Comparison of ENCODE assay signal across 8 cellular contexts in the genomic region with DNA sequence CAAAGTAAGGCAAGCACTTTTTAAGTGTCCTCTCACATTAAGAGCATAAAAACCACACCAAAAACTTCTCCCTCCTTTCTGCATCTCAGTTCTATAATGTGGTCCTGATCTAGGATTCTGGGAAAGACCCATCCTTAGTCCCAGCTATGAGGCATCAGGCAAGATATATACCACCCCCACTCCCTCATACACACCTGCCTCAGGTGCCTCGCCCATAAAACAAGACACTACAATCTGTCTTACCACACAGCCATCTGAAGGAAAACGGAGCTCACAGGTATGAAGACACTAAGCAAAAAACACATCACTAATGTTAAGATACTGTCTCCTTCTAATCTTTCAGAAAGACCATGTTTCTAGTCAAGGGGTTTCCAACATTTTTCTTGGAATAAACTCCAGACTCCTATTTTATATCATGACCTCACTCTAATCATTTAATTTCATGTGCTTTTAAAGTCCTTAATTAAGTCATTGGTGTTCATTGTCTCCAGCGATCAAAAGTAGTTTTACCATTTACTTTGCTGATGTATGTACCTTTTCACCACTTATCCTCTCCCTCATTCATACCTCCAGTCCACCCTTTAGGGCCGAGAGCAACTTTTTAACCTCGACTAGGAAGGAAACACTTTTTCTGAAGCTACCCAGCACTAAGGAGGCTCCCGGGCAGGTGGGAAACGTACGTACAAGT. TPM values are rescaled to one million over a fixed set of nuclear protein-coding genes. Genes with fewer than 3 reads are reported as not detected.
DNase-seq lines count a peak whose midpoint lies in the region; ATAC-seq and TF ChIP-seq lines count a peak whose summit lies in the region.

No MANE protein-coding gene starts in this region.

- H3K27ac Mint-ChIP-seq in activated CD8-positive, alpha-beta T cell treated with anti-CD3 and anti-CD28 coated beads for 36 hours: peak overlapping the region; percentile 94
- H3K27ac Mint-ChIP-seq in stimulated activated naive CD8-positive, alpha-beta T cell treated with anti-CD3 and anti-CD28 coated beads, Interleukin-15, amount 100 ng/mL, for 72 hours: peak overlapping the region; percentile 98 to 99

- H3K4me1 Mint-ChIP-seq in activated CD8-positive, alpha-beta T cell treated with anti-CD3 and anti-CD28 coated beads for 36 hours (ENCODE audit: low read depth): peaks cover 59% of the 10 kb centered on the region
- H3K4me1 Mint-ChIP-seq in stimulated activated naive CD8-positive, alpha-beta T cell treated with anti-CD3 and anti-CD28 coated beads, Interleukin-15, amount 100 ng/mL, for 72 hours: peaks cover 84% of the 10 kb centered on the region

- H3K9ac ChIP-seq in iPS-15b (ENCODE audit: low read depth, low read length): no peak overlapping the region

- CTCF ChIA-PET in activated CD8-positive, alpha-beta T cell treated with anti-CD3 and anti-CD28 coated beads for 36 hours (lab: Charles Lee): interaction anchor here (0.9 to 6.7 kb wide), 12 partner anchors 10 to 180 kb away, joined by 3 to 56 read pairs (median 6); partner anchors contain the start of genes ACBD4 and HEXIM1

- no peaks in the 10 kb centered on the region for H3K27me3 Mint-ChIP-seq in activated CD8-positive, alpha-beta T cell treated with anti-CD3 and anti-CD28 coated beads for 36 hours
- H3K27me3 Mint-ChIP-seq in stimulated activated naive CD8-positive, alpha-beta T cell treated with anti-CD3 and anti-CD28 coated beads, Interleukin-15, amount 100 ng/mL, for 72 hours: no peaks in the 10 kb centered on the region

- H3K4me3 Mint-ChIP-seq in activated CD8-positive, alpha-beta T cell treated with anti-CD3 and anti-CD28 coated beads for 36 hours: peak overlapping the region; percentile 88
- peak overlapping the region; percentile 89 to 94 for H3K4me3 Mint-ChIP-seq in stimulated activated naive CD8-positive, alpha-beta T cell treated with anti-CD3 and anti-CD28 coated beads, Interleukin-15, amount 100 ng/mL, for 72 hours

- peak overlapping the region; percentile 72 for H3K4me3 ChIP-seq in iPS-15b (ENCODE audit: low read depth, low read length)

- peaks cover 8% of the 10 kb centered on the region for H3K4me1 ChIP-seq in iPS-15b (ENCODE audit: control insufficient read depth, insufficient read depth, low read length)

- POLR2A ChIA-PET in activated CD8-positive, alpha-beta T cell treated with anti-CD3 and anti-CD28 coated beads for 36 hours (lab: Charles Lee): interaction anchor here (0.6 to 15.9 kb wide), 20 partner anchors 8 to 313 kb away, joined by 3 to 211 read pairs (median 4); partner anchors contain the start of genes FMNL1 and HEXIM1

- no peaks in the 10 kb centered on the region for H3K36me3 ChIP-seq in iPS-15b (ENCODE audit: control insufficient read depth, insufficient read depth, low read length)

- no peak for TF ChIP-seq CTCF in activated CD8-positive, alpha-beta T cell treated with anti-CD3 and anti-CD28 coated beads for 36 hours (IDR thresholded peaks at IDR 0.05)

- no peaks in the 10 kb centered on the region for H3K9me3 ChIP-seq in iPS-15b (ENCODE audit: control insufficient read depth, insufficient read depth, low read length)

- intact Hi-C loops in activated CD8-positive, alpha-beta T cell treated with anti-CD3 and anti-CD28 coated beads for 36 hours (cut with micrococcal nuclease): loop anchor here (5.0 kb wide), 3 partner anchors 72 to 168 kb away; partner anchors contain the start of genes FMNL1 and HEXIM1

- no peak for ATAC-seq in activated CD8-positive, alpha-beta T cell treated with anti-CD3 and anti-CD28 coated beads for 36 hours
- ATAC-seq in stimulated activated naive CD8-positive, alpha-beta T cell treated with anti-CD3 and anti-CD28 coated beads, Interleukin-15, amount 100 ng/mL, for 72 hours: no peak
- ATAC-seq in GM19463 (IDR thresholded peaks at IDR 0.05; ENCODE audit: unreplicated experiment) (no peak), HG03354 (IDR thresholded peaks at IDR 0.05; ENCODE audit: poor library complexity, severe bottlenecking, unreplicated experiment) (no peak), GM19467 (IDR thresholded peaks at IDR 0.05; ENCODE audit: unreplicated experiment) (no peak)

- H3K9me3 Mint-ChIP-seq in activated CD8-positive, alpha-beta T cell treated with anti-CD3 and anti-CD28 coated beads for 36 hours: no peaks in the 10 kb centered on the region
- H3K9me3 Mint-ChIP-seq in stimulated activated naive CD8-positive, alpha-beta T cell treated with anti-CD3 and anti-CD28 coated beads, Interleukin-15, amount 100 ng/mL, for 72 hours: no peaks in the 10 kb centered on the region

- H3K27me3 ChIP-seq in iPS-15b (ENCODE audit: control insufficient read depth, insufficient read depth, low read length): peaks cover 7% of the 10 kb centered on the region

- H3K36me3 Mint-ChIP-seq in activated CD8-positive, alpha-beta T cell treated with anti-CD3 and anti-CD28 coated beads for 36 hours (ENCODE audit: low read depth): peaks cover 45% of the 10 kb centered on the region

- DNase-seq in NCI-H146 (lab: John Stamatoyannopoulos, UW) (peak; percentile 34), NCI-H146 treated with DMSO at 0.1 percent for 48 hours (lab: John Stamatoyannopoulos, UW; ENCODE audit: unreplicated experiment) (no peak)
- DNase-seq in activated CD8-positive, alpha-beta T cell treated with anti-CD3 and anti-CD28 coated beads for 36 hours: no peak
- no peak for DNase-seq in stimulated activated naive CD8-positive, alpha-beta T cell treated with anti-CD3 and anti-CD28 coated beads, Interleukin-15, amount 100 ng/mL, for 72 hours

RNA-seq across cellular contexts. Expression of gene MAP3K14, which starts 1.1 kb away (rescaled TPM):
- total RNA-seq in activated CD8-positive, alpha-beta T cell treated with anti-CD3 and anti-CD28 coated beads for 36 hours: 10 to 100 TPM; 31.6 to 31.9 TPM

RNA-seq across cellular contexts. Expression of gene SPATA32, which starts 53.8 kb away (rescaled TPM):
- total RNA-seq in activated CD8-positive, alpha-beta T cell treated with anti-CD3 and anti-CD28 coated beads for 36 hours: under 1 TPM; 0.27 to 0.63 TPM
